ENCODE assay signal across 8 cellular contexts in the genomic region with DNA sequence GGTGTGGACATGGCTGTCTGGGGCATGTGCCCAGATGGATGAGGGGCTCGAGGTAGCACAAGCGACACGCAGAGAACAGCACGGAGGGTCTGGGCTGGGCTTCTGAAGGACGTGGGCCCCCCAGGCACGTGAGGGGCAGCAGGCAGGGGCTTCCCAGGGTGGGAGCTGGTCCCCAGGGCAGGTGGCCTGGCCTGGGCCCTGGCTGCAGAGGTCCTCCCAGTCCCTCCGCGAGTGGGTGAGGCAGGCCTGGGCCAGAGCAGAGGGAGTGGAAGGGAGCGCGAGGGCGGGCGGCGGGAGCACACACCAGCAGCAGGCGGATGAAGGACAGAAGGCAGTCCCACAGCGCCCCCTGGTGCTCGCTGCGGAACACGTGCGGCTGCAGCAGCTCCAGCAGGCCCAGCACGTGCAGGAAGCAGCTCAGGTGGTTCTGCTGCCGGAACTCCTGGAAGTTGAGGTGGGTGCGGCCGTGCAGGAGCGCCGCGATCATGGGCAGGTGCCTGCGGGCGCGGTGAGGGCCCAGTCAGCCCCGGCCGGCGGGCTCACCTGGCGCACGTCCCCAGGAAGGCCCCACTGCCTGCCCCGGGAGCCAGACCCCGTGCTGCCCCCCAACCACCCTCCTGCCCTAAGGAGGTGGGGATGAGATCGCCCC.
DNase-seq lines count a peak whose midpoint lies in the region; ATAC-seq and TF ChIP-seq lines count a peak whose summit lies in the region.

No MANE protein-coding gene starts in this region.

- peaks cover 10% of the 10 kb centered on the region for H3K4me1 ChIP-seq in DOHH2 (ENCODE audit: control insufficient read depth, low read length)

- peak overlapping the region; percentile 3; the same call in 1 of the 2 replicates for H3K4me2 ChIP-seq in DOHH2 (ENCODE audit: low read length)

- H3K79me2 ChIP-seq in DOHH2 (ENCODE audit: control insufficient read depth, low read length): no peaks in the 10 kb centered on the region; the same call in 1 of the 2 replicates

- no peaks in the 10 kb centered on the region for H3K9me3 ChIP-seq in DOHH2 (ENCODE audit: control insufficient read depth, insufficient read depth, low read length)

- H3K27ac ChIP-seq in DOHH2 (ENCODE audit: low read depth, low read length): no peak overlapping the region

- no peak overlapping the region for H3K4me3 ChIP-seq in DOHH2 (ENCODE audit: low read length)

- H3K36me3 ChIP-seq in DOHH2 (ENCODE audit: control insufficient read depth, low read length): peaks cover 77% of the 10 kb centered on the region

- TF ChIP-seq POLR2A in GM18505 (IDR thresholded peaks at IDR 0.05; ENCODE audit: borderline replicate concordance, extremely low read depth, insufficient read depth, insufficient read length): no peak

- peak in 75 of 76 experiments; percentile 18 to 93 (median 77) for DNase-seq in HUDEP-2 (lab: John Stamatoyannopoulos, UW; ENCODE audit: unreplicated experiment in 76 of 76)
- peak; percentile 47 to 71 for DNase-seq in NOMO-1 (lab: John Stamatoyannopoulos, UW; ENCODE audit: unreplicated experiment in 2 of 2)
- peak; percentile 94 for DNase-seq in activated CD8-positive, alpha-beta memory T cell treated with anti-CD3 and anti-CD28 coated beads for 24 hours
- DNase-seq in effector CD8-positive, alpha-beta T cell (lab: John Stamatoyannopoulos, UW): peak; percentile 68
- DNase-seq in medulla oblongata (ENCODE audit: extremely low spot score): peak; percentile 75
- DNase-seq in stimulated activated CD8-positive, alpha-beta memory T cell treated with anti-CD3 and anti-CD28 coated beads, Interleukin-15, amount 100 ng/mL, for 1 hour (ENCODE audit: low read depth): peak; percentile 72

- H3F3A ChIP-seq in DOHH2 (ENCODE audit: control insufficient read depth, insufficient read depth): 0 out of 2 replicates have a peak, but pooled peaks cover 2% of the 10 kb centered on the region

- no peaks in the 10 kb centered on the region for H3K9me2 ChIP-seq in DOHH2 (replicated peaks; ENCODE audit: control insufficient read depth, low read length)

- peak; percentile 99 for TF ChIP-seq CTCF in DOHH2 (IDR thresholded peaks at IDR 0.05; ENCODE audit: low read depth, low read length, poor library complexity, severe bottlenecking)

- no peaks in the 10 kb centered on the region for H4K20me1 ChIP-seq in DOHH2 (ENCODE audit: control insufficient read depth, insufficient read depth, low read depth, low read length)

- no peaks in the 10 kb centered on the region for H3K27me3 ChIP-seq in DOHH2 (ENCODE audit: control insufficient read depth, low read length)

- ATAC-seq in GM18505 (IDR thresholded peaks at IDR 0.05; ENCODE audit: unreplicated experiment): no peak
